In genomic region chr14:43872752-43873655, GRCh38 we compare ENCODE assay signal across 19 cellular contexts.
"Had no signal": no experiment of that assay in that cellular context is flagged by ENCODE, and none has a peak within 500 bp of the region (broad histone marks: within the 10 kb centered on the region; RNA-seq: fewer than 3 reads in every experiment).

No MANE protein-coding gene starts in this region.

- H3K27me3 Mint-ChIP-seq: activated CD4-positive, alpha-beta T cell treated with anti-CD3 and anti-CD28 coated beads, Interleukin-2, amount 10 ng/mL, durations not matched to agents 7 days and 5 days; activated naive CD4-positive, alpha-beta T cell treated with anti-CD3 and anti-CD28 coated beads, Interleukin-2, amount 10 ng/mL, durations not matched to agents 7 days and 5 days; activated T-helper 17 cell treated with anti-CD3 and anti-CD28 coated beads, Interleukin-2, amount 50 U/mL, for 72 hours; brain; central memory CD8-positive, alpha-beta T cell; effector memory CD8-positive, alpha-beta T cell; natural killer cell treated with Interleukin-12 subunit alpha and Interleukin-12 subunit beta and Interleukin-15 and Interleukin-18, amount 100 ng/mL, for 72 hours had no signal

- H3K27ac ChIP-seq: adrenal gland, psoas muscle, spleen, suprapubic skin, upper lobe of left lung had no signal

- H3K9me3 Mint-ChIP-seq: brain had no signal

- DNase-seq: activated CD4-positive, alpha-beta T cell treated with anti-CD3 and anti-CD28 coated beads, Interleukin-2, amount 10 ng/mL, durations not matched to agents 7 days and 5 days; activated CD8-positive, alpha-beta memory T cell treated with anti-CD3 and anti-CD28 coated beads for 24 hours; activated naive CD4-positive, alpha-beta T cell treated with anti-CD3 and anti-CD28 coated beads, Interleukin-2, amount 10 ng/mL, durations not matched to agents 7 days and 5 days; adrenal gland; effector memory CD8-positive, alpha-beta T cell; left colon; psoas muscle; spleen; stimulated activated CD4-positive, alpha-beta T cell treated with anti-CD3 and anti-CD28 coated beads, Interleukin-1b, Interleukin-23, amount 100 ng/mL, for 48 hours; stimulated activated naive CD4-positive, alpha-beta T cell; T-helper 1 cell; upper lobe of left lung had no signal

- H3K27me3 ChIP-seq: adrenal gland, spleen, suprapubic skin, upper lobe of left lung had no signal

- H3K36me3 Mint-ChIP-seq: activated naive CD4-positive, alpha-beta T cell treated with anti-CD3 and anti-CD28 coated beads, Interleukin-2, amount 10 ng/mL, durations not matched to agents 7 days and 5 days; brain; natural killer cell treated with Interleukin-12 subunit alpha and Interleukin-12 subunit beta and Interleukin-15 and Interleukin-18, amount 100 ng/mL, for 72 hours had no signal

- H3K4me3 Mint-ChIP-seq: activated CD4-positive, alpha-beta T cell treated with anti-CD3 and anti-CD28 coated beads, Interleukin-2, amount 10 ng/mL, durations not matched to agents 7 days and 5 days; activated naive CD4-positive, alpha-beta T cell treated with anti-CD3 and anti-CD28 coated beads, Interleukin-2, amount 10 ng/mL, durations not matched to agents 7 days and 5 days; activated T-helper 17 cell treated with anti-CD3 and anti-CD28 coated beads, Interleukin-2, amount 50 U/mL, for 72 hours; brain; central memory CD8-positive, alpha-beta T cell; effector memory CD8-positive, alpha-beta T cell; natural killer cell treated with Interleukin-12 subunit alpha and Interleukin-12 subunit beta and Interleukin-15 and Interleukin-18, amount 100 ng/mL, for 72 hours had no signal

- H3K4me1 ChIP-seq: adrenal gland, psoas muscle, spleen, suprapubic skin, upper lobe of left lung had no signal

- H3K4me3 ChIP-seq: adrenal gland, lung, psoas muscle, spleen, suprapubic skin, upper lobe of left lung had no signal

- H3K9me3 ChIP-seq: adrenal gland, psoas muscle, suprapubic skin, upper lobe of left lung had no signal

- H3K36me3 ChIP-seq: adrenal gland, spleen, suprapubic skin, upper lobe of left lung had no signal

- H3K4me1 Mint-ChIP-seq: activated CD4-positive, alpha-beta T cell treated with anti-CD3 and anti-CD28 coated beads, Interleukin-2, amount 10 ng/mL, durations not matched to agents 7 days and 5 days; activated naive CD4-positive, alpha-beta T cell treated with anti-CD3 and anti-CD28 coated beads, Interleukin-2, amount 10 ng/mL, durations not matched to agents 7 days and 5 days; activated T-helper 17 cell treated with anti-CD3 and anti-CD28 coated beads, Interleukin-2, amount 50 U/mL, for 72 hours; central memory CD8-positive, alpha-beta T cell had no signal

- ATAC-seq: activated T-helper 17 cell treated with anti-CD3 and anti-CD28 coated beads, Interleukin-2, amount 50 U/mL, for 72 hours; effector memory CD8-positive, alpha-beta T cell; left colon; natural killer cell treated with Interleukin-12 subunit alpha and Interleukin-12 subunit beta and Interleukin-15 and Interleukin-18, amount 100 ng/mL, for 72 hours; psoas muscle; sciatic nerve had no signal

- H3K27ac Mint-ChIP-seq: activated CD4-positive, alpha-beta T cell treated with anti-CD3 and anti-CD28 coated beads, Interleukin-2, amount 10 ng/mL, durations not matched to agents 7 days and 5 days; activated naive CD4-positive, alpha-beta T cell treated with anti-CD3 and anti-CD28 coated beads, Interleukin-2, amount 10 ng/mL, durations not matched to agents 7 days and 5 days; activated T-helper 17 cell treated with anti-CD3 and anti-CD28 coated beads, Interleukin-2, amount 50 U/mL, for 72 hours; brain; effector memory CD8-positive, alpha-beta T cell; natural killer cell treated with Interleukin-12 subunit alpha and Interleukin-12 subunit beta and Interleukin-15 and Interleukin-18, amount 100 ng/mL, for 72 hours had no signal
